ENCODE assay signal across 25 cellular contexts in genomic region chr19:1753730-1754442, GRCh38. TPM values are rescaled to one million over a fixed set of nuclear protein-coding genes. Genes with fewer than 3 reads are reported as not detected.
DNase-seq lines count a peak whose midpoint lies in the region; ATAC-seq, FAIRE-seq and TF ChIP-seq lines count a peak whose summit lies in the region.
"Had no signal": no experiment of that assay in that cellular context is flagged by ENCODE, and none has a peak within 500 bp of the region (broad histone marks: within the 10 kb centered on the region; RNA-seq: fewer than 3 reads in every experiment).

No MANE protein-coding gene starts in this region.

- no peak overlapping the region for H3K4me3 ChIP-seq in A549
- peak overlapping the region; percentile 57; the same call in 1 of the 2 replicates for H3K4me3 ChIP-seq in BLaER1
- H3K4me3 ChIP-seq in GM23338, result no peak overlapping the region
- no peak overlapping the region for H3K4me3 ChIP-seq in gastrocnemius medialis
- H3K4me3 ChIP-seq: GM12878, K562 had no signal

- no peak overlapping the region for H2AFZ ChIP-seq in GM23338

- intact Hi-C loops in gastrocnemius medialis (cut with DNase I; ENCODE audit: low total_unique reads), result no loop called here

- no peak for TF ChIP-seq EP300 in A549 (IDR thresholded peaks at IDR 0.05)

- no peaks in the 10 kb centered on the region; the same call in 2 of the 3 replicates for H3K9me3 Mint-ChIP-seq in GM23338
- H3K9me3 Mint-ChIP-seq: CD8-positive, alpha-beta T cell; HFFc6 had no signal

- WGBS in A549 (ENCODE audit: missing lambda C conversion rate), result no CpG with 5 or more reads among the region's 122 CpGs

- H3K27ac ChIP-seq in A549 (no peak overlapping the region), BLaER1 (no peak overlapping the region), GM23338 (ENCODE audit: low read depth) (no peak overlapping the region), gastrocnemius medialis (no peak overlapping the region)

- H3K36me3 ChIP-seq in BLaER1 (no peaks in the 10 kb centered on the region), GM23338 (ENCODE audit: insufficient read depth) (no peaks in the 10 kb centered on the region), gastrocnemius medialis (no peaks in the 10 kb centered on the region)

- H3K4me2 ChIP-seq in A549 (peak overlapping the region; percentile 48), BLaER1 (peak overlapping the region; percentile 83; the same call in 1 of the 2 replicates), GM23338 (no peak overlapping the region)

- CTCF ChIA-PET in A549 (lab: Yijun Ruan, JAX), result interaction anchor here (2.0 to 3.2 kb wide), 2 partner anchors 13 to 82 kb away, joined by 7 to 16 read pairs; no protein-coding TSS in a partner anchor

- TF ChIP-seq POLR2A in A549 (IDR thresholded peaks at IDR 0.05; ENCODE audit: low read length), result no peak
- TF ChIP-seq POLR2A in gastrocnemius medialis (IDR thresholded peaks at IDR 0.05), result no peak

- peak in 1 of 2 experiments; percentile 2; a peak in 1 of 6 replicates for ATAC-seq in A549
- no peak for ATAC-seq in GM23338
- ATAC-seq in T-helper 17 cell, result no peak
- no peak for ATAC-seq in GM18861 (IDR thresholded peaks at IDR 0.05; ENCODE audit: unreplicated experiment)
- no peak for ATAC-seq in gastrocnemius medialis
- ATAC-seq: CD8-positive, alpha-beta T cell; GM12878 had no signal

- H3K27ac Mint-ChIP-seq in GM23338 (no peak overlapping the region), T-helper 17 cell (peak overlapping the region; percentile 32)
- H3K27ac Mint-ChIP-seq: CD8-positive, alpha-beta T cell; HFFc6 had no signal

- H3K36me3 Mint-ChIP-seq in GM23338 (ENCODE audit: low read depth) (no peaks in the 10 kb centered on the region), T-helper 17 cell (ENCODE audit: low read depth) (peaks cover 2% of the 10 kb centered on the region)
- H3K36me3 Mint-ChIP-seq: CD8-positive, alpha-beta T cell had no signal

- H3K4me1 ChIP-seq in A549, result peaks cover 23% of the 10 kb centered on the region; the same call in 2 of the 3 replicates
- peaks cover 52% of the 10 kb centered on the region for H3K4me1 ChIP-seq in BLaER1
- H3K4me1 ChIP-seq in GM23338 (ENCODE audit: insufficient read depth), result peaks cover 14% of the 10 kb centered on the region; the same call in 1 of the 2 replicates
- peaks cover 4 to 7% of the 10 kb centered on the region in 2 donors for H3K4me1 ChIP-seq in gastrocnemius medialis

- TF ChIP-seq CTCF in A549 (IDR thresholded peaks at IDR 0.05), result no peak
- no peak for TF ChIP-seq CTCF in GM23338 (conservative IDR thresholded peaks at IDR 0.05; ENCODE audit: low read depth in 2 of 2)
- TF ChIP-seq CTCF in gastrocnemius medialis (IDR thresholded peaks at IDR 0.05 in 4 of 5, conservative IDR thresholded peaks at IDR 0.05 in 1 of 5), result no peak

- H3K9me2 ChIP-seq in GM23338 (ENCODE audit: insufficient read depth), result no peaks in the 10 kb centered on the region

- H3F3A ChIP-seq in GM23338 (replicated peaks; ENCODE audit: low read depth), result peaks cover 17% of the 10 kb centered on the region

- H3K27me3 Mint-ChIP-seq in GM23338 (ENCODE audit: insufficient read depth, low read depth, poor library complexity) (peaks cover 86% of the 10 kb centered on the region), T-helper 17 cell (peaks cover 41% of the 10 kb centered on the region)

- peaks cover 96% of the 10 kb centered on the region for H4K20me1 ChIP-seq in BLaER1
- H4K20me1 ChIP-seq in GM23338 (replicated peaks; ENCODE audit: insufficient read depth), result peaks cover 22% of the 10 kb centered on the region; the same call in 1 of the 2 replicates

- TF ChIP-seq RAD21 in A549 (conservative IDR thresholded peaks at IDR 0.05 in 1 of 2, IDR thresholded peaks at IDR 0.05 in 1 of 2), result no peak

- no peaks in the 10 kb centered on the region for H3K9me3 ChIP-seq in A549
- H3K9me3 ChIP-seq in BLaER1, result no peaks in the 10 kb centered on the region
- H3K9me3 ChIP-seq in T-helper 17 cell (ENCODE audit: control insufficient read depth, low read length, poor library complexity, severe bottlenecking), result no peaks in the 10 kb centered on the region
- H3K9me3 ChIP-seq in gastrocnemius medialis, result no peaks in the 10 kb centered on the region

- no peaks in the 10 kb centered on the region for H3K79me2 ChIP-seq in GM23338 (replicated peaks; ENCODE audit: insufficient read depth)

- in situ Hi-C loops in gastrocnemius medialis (cut with MboI; ENCODE audit: low sequenced_read_pairs in 4 of 4), result loop anchor here in 1 of 4 donors (25.0 kb wide), 1 partner anchor 217 kb away; no protein-coding TSS in a partner anchor

- no peak overlapping the region for H3K9ac ChIP-seq in BLaER1

- peaks cover 100% of the 10 kb centered on the region for H3K27me3 ChIP-seq in BLaER1
- peaks cover 92% of the 10 kb centered on the region for H3K27me3 ChIP-seq in GM23338 (ENCODE audit: insufficient read depth)
- peaks cover 75 to 85% (median 82%) of the 10 kb centered on the region in 3 donors for H3K27me3 ChIP-seq in gastrocnemius medialis

- DNase-seq in A549 (ENCODE audit: low read depth in 1 of 2, low spot score in 1 of 2) (no peak), GM23338 (ENCODE audit: low spot score) (no peak), T-helper 17 cell (no peak), DMS114 treated with DMSO at 0.1 percent for 48 hours (lab: John Stamatoyannopoulos, UW; ENCODE audit: unreplicated experiment) (no peak), gastrocnemius medialis (no peak)
- DNase-seq: ACHN; CD8-positive, alpha-beta T cell; COR-L47; DMS153; DND-41; EL; HCEC 1CT; HFFc6; IMR-90 had no signal

- FAIRE-seq in A549 (lab: Jason Lieb, UNC), result no peak
- FAIRE-seq: D721Med, GM12878, GM19239, HTR-8/SVneo, K562 had no signal

- no peak overlapping the region for H3K4me3 Mint-ChIP-seq in GM23338
- no peak overlapping the region for H3K4me3 Mint-ChIP-seq in T-helper 17 cell
- H3K4me3 Mint-ChIP-seq: CD8-positive, alpha-beta T cell; HFFc6 had no signal

- peaks cover 17% of the 10 kb centered on the region for H3K4me1 Mint-ChIP-seq in GM23338
- peaks cover 12% of the 10 kb centered on the region for H3K4me1 Mint-ChIP-seq in T-helper 17 cell

- POLR2A ChIA-PET in A549 (lab: Yijun Ruan, JAX), result no interaction called here

TF ChIP-seq in A549, 52 proteins besides CTCF, POLR2A, EP300 and RAD21:
- TF ChIP-seq MAFK (IDR thresholded peaks at IDR 0.05; ENCODE audit: partially characterized antibody), result no peak
- no peak for TF ChIP-seq TFCP2L1 (CRISPR knock-in tag; IDR thresholded peaks at IDR 0.05)
- TF ChIP-seq BCL3 (IDR thresholded peaks at IDR 0.05), result no peak

TF ChIP-seq in GM23338, 12 proteins besides CTCF, POLR2A, EP300 and RAD21 (continues in another document):
- TF ChIP-seq ZNF331 (CRISPR knock-in tag; IDR thresholded peaks at IDR 0.05; ENCODE audit: low read depth) (no peak), NANOG (IDR thresholded peaks at IDR 0.05; ENCODE audit: borderline replicate concordance) (no peak), EZH2 (IDR thresholded peaks at IDR 0.05; ENCODE audit: low read depth, unreplicated experiment) (peak; percentile 63)

RNA-seq across cellular contexts. Expression of gene ONECUT3, which starts 0.6 kb away (rescaled TPM):
- polyA plus RNA-seq in A549 (2011; rRNA removed), result not detected in 2 replicates
- not detected in 2 replicates for polyA plus RNA-seq in A549 (2012; cell fraction: cytosol; rRNA removed)
- not detected in 2 replicates for polyA plus RNA-seq in A549 (2012; cell fraction: nucleus; rRNA removed)
- polyA plus RNA-seq in A549 (2017; fragmentation: RNase III; extraction: RNeasy Plus Mini Kit Qiagen cat#74134 plus additional on column Dnase treatment), result 0.01 TPM in 1 of 3 replicates, not detected in the others
- not detected in 2 replicates for polyA minus RNA-seq in A549 (2011; rRNA and poly(A)+ RNA removed)
- not detected in 2 replicates for total RNA-seq in GM23338 (2014; rRNA removed; shearing (Covaris generic))
- polyA plus RNA-seq in GM23338 (2016; fragmentation: Nextera tagmentation; extraction: Ambion mirVana), result not detected in 2 replicates
- total RNA-seq in T-helper 17 cell, result not detected
- total RNA-seq in gastrocnemius medialis, result not detected
- total RNA-seq: A172; CD8-positive, alpha-beta T cell; G401; GM12878; H4; HFFc6; IMR-90; K562 had no signal
- polyA plus RNA-seq: BJ, GM12878, IMR-90, K562 had no signal

RNA-seq across cellular contexts. Expression of gene ATP8B3, which starts 58.2 kb away (rescaled TPM):
- polyA plus RNA-seq in A549 (2011; rRNA removed) (2.7 and 4.7 TPM in 2 replicates), A549 (2017; fragmentation: RNase III; extraction: RNeasy Plus Mini Kit Qiagen cat#74134 plus additional on column Dnase treatment) (3.2 to 4.2 TPM (median 3.9 TPM) in 3 replicates), GM23338 (2016; fragmentation: Nextera tagmentation; extraction: Ambion mirVana) (1.7 and 2.1 TPM in 2 replicates)
- 4.8 and 6.9 TPM in 2 replicates for polyA plus RNA-seq in A549 (2012; cell fraction: cytosol; rRNA removed)
- 19.2 and 19.8 TPM in 2 replicates for polyA plus RNA-seq in A549 (2012; cell fraction: nucleus; rRNA removed)
- 4.5 and 6.4 TPM in 2 replicates for polyA minus RNA-seq in A549 (2011; rRNA and poly(A)+ RNA removed)
- total RNA-seq in GM23338 (2014; rRNA removed; shearing (Covaris generic)), result 2.8 and 6.0 TPM in 2 replicates
- total RNA-seq in T-helper 17 cell (1 to 10 TPM; 4.6 to 6.0 TPM), gastrocnemius medialis (under 1 TPM in 2 of 4 donors, not detected in 2; 0.09 to 0.24 TPM)
